Comparison of ENCODE assay signal across 8 cellular contexts in the genomic region with DNA sequence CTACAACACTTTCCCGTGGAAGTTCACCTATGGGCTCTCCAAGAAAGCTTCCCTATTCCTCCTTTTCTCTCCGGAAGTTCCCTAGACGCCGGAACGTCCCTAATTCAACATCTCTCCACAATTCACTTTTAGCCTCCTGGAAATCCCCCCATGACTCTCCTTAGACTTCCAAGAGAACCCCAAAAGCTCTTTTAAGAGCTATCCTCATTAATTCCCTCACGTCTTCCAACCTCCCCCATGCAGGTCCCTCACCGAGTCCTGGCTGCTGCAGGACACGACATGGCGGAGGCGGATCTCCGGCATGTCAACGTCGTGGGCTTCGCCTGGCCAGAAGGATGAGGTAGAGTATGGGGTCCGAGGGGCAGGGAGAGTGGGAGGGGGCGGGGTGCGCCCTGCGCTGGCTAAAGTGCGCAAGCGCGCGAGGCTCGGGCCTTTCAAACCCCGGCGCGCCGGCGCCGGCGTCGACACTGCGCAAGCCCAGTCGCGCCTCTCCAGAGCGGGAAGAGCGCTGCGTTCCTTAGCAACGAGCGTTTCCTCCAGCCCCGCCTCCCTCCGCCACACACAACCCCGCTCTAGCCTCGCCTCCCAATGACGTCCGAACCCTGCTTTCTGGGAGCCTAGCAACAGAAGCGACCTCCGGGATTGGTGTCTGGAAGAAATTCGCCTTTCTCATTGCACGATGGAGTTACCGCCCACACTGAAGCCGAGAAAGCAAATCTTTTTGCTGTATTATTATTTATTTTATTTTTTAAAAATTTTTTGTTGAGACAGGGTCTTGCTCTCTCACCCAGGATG. TPM values are rescaled to one million over a fixed set of nuclear protein-coding genes. Genes with fewer than 3 reads are reported as not detected.
DNase-seq lines count a peak whose midpoint lies in the region; ATAC-seq and TF ChIP-seq lines count a peak whose summit lies in the region.

Gene PINLYP, plus strand, starts transcription at position 646 of the 795 bp plus-strand sequence. CDS start 1,391 bp downstream, outside the sequence.
A gene with protein sequence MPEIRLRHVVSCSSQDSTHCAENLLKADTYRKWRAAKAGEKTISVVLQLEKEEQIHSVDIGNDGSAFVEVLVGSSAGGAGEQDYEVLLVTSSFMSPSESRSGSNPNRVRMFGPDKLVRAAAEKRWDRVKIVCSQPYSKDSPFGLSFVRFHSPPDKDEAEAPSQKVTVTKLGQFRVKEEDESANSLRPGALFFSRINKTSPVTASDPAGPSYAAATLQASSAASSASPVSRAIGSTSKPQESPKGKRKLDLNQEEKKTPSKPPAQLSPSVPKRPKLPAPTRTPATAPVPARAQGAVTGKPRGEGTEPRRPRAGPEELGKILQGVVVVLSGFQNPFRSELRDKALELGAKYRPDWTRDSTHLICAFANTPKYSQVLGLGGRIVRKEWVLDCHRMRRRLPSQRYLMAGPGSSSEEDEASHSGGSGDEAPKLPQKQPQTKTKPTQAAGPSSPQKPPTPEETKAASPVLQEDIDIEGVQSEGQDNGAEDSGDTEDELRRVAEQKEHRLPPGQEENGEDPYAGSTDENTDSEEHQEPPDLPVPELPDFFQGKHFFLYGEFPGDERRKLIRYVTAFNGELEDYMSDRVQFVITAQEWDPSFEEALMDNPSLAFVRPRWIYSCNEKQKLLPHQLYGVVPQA (minus strand): TSS at position 372 of the 795 bp plus-strand sequence. CDS start 69 bp downstream, at position 303.

- peak within 1 kb of the TSS; percentile 99 for H3K4me3 ChIP-seq in BJ (ENCODE audit: low read depth, low read length)

- H3K27me3 ChIP-seq in BJ (ENCODE audit: control insufficient read depth, insufficient read depth, low read length) = no peaks in the 10 kb centered on the region

- TF ChIP-seq CTCF in BJ (IDR thresholded peaks at IDR 0.05; ENCODE audit: insufficient read depth, low read depth, low read length) = no peak

- POLR2A ChIA-PET in BJ (lab: Charles Lee) = interaction anchor here (0.6 kb wide), 1 partner anchor 694 kb away, joined by 3 read pairs; no protein-coding TSS in a partner anchor

- ATAC-seq in GM19324 (IDR thresholded peaks at IDR 0.05; ENCODE audit: low FRiP score, unreplicated experiment) = peak; percentile 97
- peak; percentile 89 for ATAC-seq in HG03469 (IDR thresholded peaks at IDR 0.05; ENCODE audit: unreplicated experiment)
- peak; percentile 99 for ATAC-seq in left lobe of liver

- CTCF ChIA-PET in BJ (lab: Yijun Ruan, JAX) = interaction anchor here (0.9 to 6.6 kb wide), 6 partner anchors 11 to 129 kb away, joined by 3 to 32 read pairs (median 4); no protein-coding TSS in a partner anchor

- H3K36me3 ChIP-seq in BJ (ENCODE audit: control insufficient read depth, insufficient read depth, low read length) = no peaks in the 10 kb centered on the region

- DNase-seq in BJ (ENCODE audit: low read depth) = peak; percentile 92
- peak; percentile 99 for DNase-seq in NCI-H526 treated with DMSO at 0.1 percent for 48 hours (lab: John Stamatoyannopoulos, UW)
- DNase-seq in activated CD4-positive, alpha-beta T cell treated with anti-CD3 and anti-CD28 coated beads, Interleukin-2, amount 50 U/mL, for 1 hour = peak; percentile 97
- DNase-seq in dedifferentiated amniotic fluid mesenchymal stem cell (ENCODE audit: extremely low spot score) = peak; percentile 99
- DNase-seq in left lobe of liver (ENCODE audit: low spot score) = peak; percentile 97
- DNase-seq in stimulated activated CD4-positive, alpha-beta T cell treated with anti-CD3 and anti-CD28 coated beads, Interleukin-2, amount 100 ng/mL, for 4 hours (ENCODE audit: low read depth) = peak; percentile 90

RNA-seq across cellular contexts. Expression of gene PINLYP, which starts in this region (rescaled TPM):
- 2.0 and 2.2 TPM in 2 replicates for polyA plus RNA-seq in BJ (2011; rRNA removed)
- 0.46 and 1.2 TPM in 2 replicates for polyA minus RNA-seq in BJ (2011; rRNA and poly(A)+ RNA removed)
- total RNA-seq in left lobe of liver = 0.88 TPM

RNA-seq across cellular contexts. Expression of the second gene that starts in this region (rescaled TPM):
- polyA plus RNA-seq in BJ (2011; rRNA removed) = 22.8 and 30.8 TPM in 2 replicates
- 11.4 and 22.8 TPM in 2 replicates for polyA minus RNA-seq in BJ (2011; rRNA and poly(A)+ RNA removed)
- total RNA-seq in left lobe of liver = 8.8 TPM

Comparison
In these comparisons a context has a peak if more than half of its experiments do, and no peak if none do; other contexts are left out.
1. Peak in every context shown above with its lines: DNase-seq, ATAC-seq and H3K4me3 ChIP-seq.